In genomic region chr7:10568891-10569290, GRCh38 we compare ENCODE assay signal across 7 cellular contexts.
"Had no signal": no experiment of that assay in that cellular context is flagged by ENCODE, and none has a peak within 500 bp of the region (broad histone marks: within the 10 kb centered on the region; RNA-seq: fewer than 3 reads in every experiment).

No MANE protein-coding gene starts in this region.

- H3K27ac ChIP-seq: HL-60, KMS-11 had no signal

- FAIRE-seq: HepG2, HTR-8/SVneo had no signal

- H3K4me2 ChIP-seq: KMS-11 had no signal

- ATAC-seq: HepG2 had no signal

- DNase-seq: IMR-90, KBM-7, KG1 had no signal

- H3K9ac ChIP-seq: KMS-11 had no signal
